1 cellular context compared by ENCODE assay signal in the genomic region with DNA sequence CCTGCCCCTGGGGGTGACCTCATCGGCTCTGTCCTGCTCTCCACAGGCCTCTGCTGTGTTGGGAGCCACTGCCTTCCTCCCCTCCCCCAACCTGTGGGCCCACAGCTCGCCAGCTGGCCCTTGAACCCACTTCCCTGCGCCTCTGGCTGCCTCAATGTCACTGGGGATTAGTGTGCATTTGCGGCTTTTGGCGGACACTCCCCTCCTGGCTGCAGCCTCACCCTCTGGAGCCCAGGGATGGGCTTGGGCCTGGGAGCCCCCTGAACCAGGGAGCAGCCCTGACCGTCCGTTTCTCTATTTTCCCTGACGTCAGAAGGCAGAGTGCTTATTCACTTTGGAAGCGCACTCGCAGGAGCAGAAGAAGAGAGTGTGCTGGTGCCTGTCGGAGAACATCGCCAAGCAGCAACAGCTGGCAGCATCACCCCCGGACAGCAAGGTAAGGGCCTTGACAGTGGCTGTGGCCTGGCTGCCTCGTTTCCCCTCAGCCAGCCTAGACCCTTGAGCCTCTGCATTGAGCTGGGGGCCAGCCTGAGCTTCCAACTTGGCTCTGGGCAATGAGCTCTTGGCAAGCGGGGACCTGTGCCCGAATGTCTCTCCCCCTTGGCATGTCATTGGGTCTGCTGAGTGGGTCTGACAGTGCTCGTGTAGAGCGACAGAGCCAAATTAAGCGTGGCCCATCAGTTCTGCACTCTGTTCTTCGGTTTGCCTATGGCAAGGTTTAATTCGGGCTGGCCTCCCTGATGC.
TF ChIP-seq lines count a peak whose summit lies in the region.

No MANE protein-coding gene starts in this region.

TF ChIP-seq in SK-N-SH, 30 proteins besides CTCF, POLR2A, EP300 and RAD21 (continued from another document):
- TF ChIP-seq FOXJ3 (CRISPR knock-in tag; IDR thresholded peaks at IDR 0.05) = no peak
- TF ChIP-seq, protein P1, sequence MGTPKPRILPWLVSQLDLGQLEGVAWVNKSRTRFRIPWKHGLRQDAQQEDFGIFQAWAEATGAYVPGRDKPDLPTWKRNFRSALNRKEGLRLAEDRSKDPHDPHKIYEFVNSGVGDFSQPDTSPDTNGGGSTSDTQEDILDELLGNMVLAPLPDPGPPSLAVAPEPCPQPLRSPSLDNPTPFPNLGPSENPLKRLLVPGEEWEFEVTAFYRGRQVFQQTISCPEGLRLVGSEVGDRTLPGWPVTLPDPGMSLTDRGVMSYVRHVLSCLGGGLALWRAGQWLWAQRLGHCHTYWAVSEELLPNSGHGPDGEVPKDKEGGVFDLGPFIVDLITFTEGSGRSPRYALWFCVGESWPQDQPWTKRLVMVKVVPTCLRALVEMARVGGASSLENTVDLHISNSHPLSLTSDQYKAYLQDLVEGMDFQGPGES (IDR thresholded peaks at IDR 0.05; ENCODE audit: low read depth, low read length) = no peak
- TF ChIP-seq TAF1 (IDR thresholded peaks at IDR 0.05; ENCODE audit: borderline replicate concordance, low read depth, low read length) = no peak
- TF ChIP-seq, protein P2, sequence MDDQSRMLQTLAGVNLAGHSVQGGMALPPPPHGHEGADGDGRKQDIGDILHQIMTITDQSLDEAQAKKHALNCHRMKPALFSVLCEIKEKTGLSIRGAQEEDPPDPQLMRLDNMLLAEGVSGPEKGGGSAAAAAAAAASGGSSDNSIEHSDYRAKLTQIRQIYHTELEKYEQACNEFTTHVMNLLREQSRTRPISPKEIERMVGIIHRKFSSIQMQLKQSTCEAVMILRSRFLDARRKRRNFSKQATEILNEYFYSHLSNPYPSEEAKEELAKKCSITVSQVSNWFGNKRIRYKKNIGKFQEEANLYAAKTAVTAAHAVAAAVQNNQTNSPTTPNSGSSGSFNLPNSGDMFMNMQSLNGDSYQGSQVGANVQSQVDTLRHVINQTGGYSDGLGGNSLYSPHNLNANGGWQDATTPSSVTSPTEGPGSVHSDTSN (IDR thresholded peaks at IDR 0.05) = no peak
- TF ChIP-seq YY1 (IDR thresholded peaks at IDR 0.05; ENCODE audit: low read depth) = no peak
- no peak for TF ChIP-seq ZBTB33 (IDR thresholded peaks at IDR 0.05; ENCODE audit: borderline replicate concordance, low read depth)
- TF ChIP-seq, protein P3, sequence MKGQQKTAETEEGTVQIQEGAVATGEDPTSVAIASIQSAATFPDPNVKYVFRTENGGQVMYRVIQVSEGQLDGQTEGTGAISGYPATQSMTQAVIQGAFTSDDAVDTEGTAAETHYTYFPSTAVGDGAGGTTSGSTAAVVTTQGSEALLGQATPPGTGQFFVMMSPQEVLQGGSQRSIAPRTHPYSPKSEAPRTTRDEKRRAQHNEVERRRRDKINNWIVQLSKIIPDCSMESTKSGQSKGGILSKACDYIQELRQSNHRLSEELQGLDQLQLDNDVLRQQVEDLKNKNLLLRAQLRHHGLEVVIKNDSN (IDR thresholded peaks at IDR 0.05; ENCODE audit: borderline replicate concordance, low read depth) = no peak
- no peak for TF ChIP-seq JUND (IDR thresholded peaks at IDR 0.05)
- TF ChIP-seq TCF12 (IDR thresholded peaks at IDR 0.05) = no peak
- no peak for TF ChIP-seq MEF2A (IDR thresholded peaks at IDR 0.05; ENCODE audit: borderline replicate concordance, low read depth)
